In genomic region chr6:26420607-26421235, GRCh38 we compare ENCODE assay signal across 8 cellular contexts. TPM values are rescaled to one million over a fixed set of nuclear protein-coding genes. Genes with fewer than 3 reads are reported as not detected.
A peak's percentile ranks its signal among the peaks of the same experiment; 100 is the strongest.
DNase-seq lines count a peak whose midpoint lies in the region; ATAC-seq and TF ChIP-seq lines count a peak whose summit lies in the region.

No MANE protein-coding gene starts in this region.

- POLR2A ChIA-PET in PC-9 (lab: Charles Lee; ENCODE audit: unreplicated experiment), result interaction anchor here (0.6 to 0.7 kb wide), 3 partner anchors 90 to 427 kb away, joined by 3 to 31 read pairs (median 5); no protein-coding TSS in a partner anchor

- H3K4me2 ChIP-seq in H9 (ENCODE audit: insufficient read depth, insufficient read length, low read length) (peak overlapping the region; percentile 68), PC-9 (peak overlapping the region; percentile 73)

- H3K23ac ChIP-seq in H9 (ENCODE audit: insufficient read length, low read depth, low read length), result no peak overlapping the region

- H3K36me3 ChIP-seq in PC-9 (ENCODE audit: low read depth), result no peaks in the 10 kb centered on the region
- no peaks in the 10 kb centered on the region for H3K36me3 ChIP-seq in lower lobe of right lung
- no peaks in the 10 kb centered on the region for H3K36me3 ChIP-seq in thymus (ENCODE audit: control insufficient read depth, insufficient read depth)

- peak overlapping the region; percentile 97 for H2AFZ ChIP-seq in H9 (ENCODE audit: low read length)
- peak overlapping the region; percentile 87 for H2AFZ ChIP-seq in PC-9

- no peak overlapping the region for H2BK5ac ChIP-seq in H9 (ENCODE audit: insufficient read length, low read length)

- no peak overlapping the region for H3K56ac ChIP-seq in H9 (ENCODE audit: insufficient read length, low read depth, low read length)

- peaks cover 6% of the 10 kb centered on the region; the same call in 1 of the 2 replicates for H3F3A ChIP-seq in PC-9 (ENCODE audit: insufficient read depth, low read depth)

- ATAC-seq in lower lobe of right lung (peak; percentile 44 to 47), GM21367 (IDR thresholded peaks at IDR 0.05; ENCODE audit: unreplicated experiment) (no peak)

- no peak overlapping the region for H3K4ac ChIP-seq in H9 (ENCODE audit: low read depth, low read length)

- no peaks in the 10 kb centered on the region for H3K79me1 ChIP-seq in H9 (ENCODE audit: insufficient read depth, low read depth, low read length, poor library complexity, severe bottlenecking)

- H3K27me3 Mint-ChIP-seq in H9 (ENCODE audit: low read depth), result peaks cover 10% of the 10 kb centered on the region

- peaks cover 2 to 20% (median 12%) of the 10 kb centered on the region in 3 experiments for H3K36me3 Mint-ChIP-seq in H9 (ENCODE audit: insufficient read depth in 1 of 3, low read depth in 3 of 3)

- H4K5ac ChIP-seq in H9 (ENCODE audit: insufficient read length, low read depth, low read length), result no peak overlapping the region

- H3K4me1 ChIP-seq in H9 (ENCODE audit: insufficient read depth, low read length) (no peaks in the 10 kb centered on the region), PC-9 (replicated peaks; ENCODE audit: insufficient read depth) (peaks cover 6% of the 10 kb centered on the region; the same call in 1 of the 2 replicates), lower lobe of right lung (peaks cover 34% of the 10 kb centered on the region), thymus (ENCODE audit: control insufficient read depth, insufficient read depth, low read length) (peaks cover 4% of the 10 kb centered on the region)

- H3K79me2 ChIP-seq in H9 (ENCODE audit: insufficient read depth, low read length) (no peaks in the 10 kb centered on the region), PC-9 (ENCODE audit: low read depth) (no peaks in the 10 kb centered on the region)

- peak; percentile 67 for TF ChIP-seq CTCF in H9 (conservative IDR thresholded peaks at IDR 0.05)
- TF ChIP-seq CTCF in PC-9 (conservative IDR thresholded peaks at IDR 0.05), result peak; percentile 41; the same call in 1 of the 2 replicates
- peak; percentile 33 for TF ChIP-seq CTCF in lower lobe of right lung (IDR thresholded peaks at IDR 0.05)

- CTCF ChIA-PET in PC-9 (lab: Charles Lee), result no interaction called here

- H3T11ph ChIP-seq in H9 (ENCODE audit: low read length), result peak overlapping the region; percentile 86

- H2BK15ac ChIP-seq in H9 (ENCODE audit: low read depth, low read length), result no peak overlapping the region

- no peaks in the 10 kb centered on the region for H4K20me1 ChIP-seq in H9 (ENCODE audit: control insufficient read depth, insufficient read depth, insufficient read length)
- no peaks in the 10 kb centered on the region for H4K20me1 ChIP-seq in PC-9 (ENCODE audit: insufficient read depth)

- no peak overlapping the region for H2BK20ac ChIP-seq in H9 (ENCODE audit: low read depth, low read length, poor library complexity, severe bottlenecking)

- H3K9me3 ChIP-seq in H9 (ENCODE audit: control insufficient read depth, low read depth, low read length), result no peaks in the 10 kb centered on the region
- peaks cover 5% of the 10 kb centered on the region; the same call in 1 of the 2 replicates for H3K9me3 ChIP-seq in PC-9 (ENCODE audit: insufficient read depth, low read depth)
- no peaks in the 10 kb centered on the region for H3K9me3 ChIP-seq in lower lobe of right lung
- H3K9me3 ChIP-seq in thymus (ENCODE audit: control insufficient read depth), result no peaks in the 10 kb centered on the region

- H3K18ac ChIP-seq in H9 (ENCODE audit: insufficient read length, low read depth, low read length), result no peak overlapping the region

- H3K9me3 Mint-ChIP-seq in H9, result peaks cover 15 to 23% of the 10 kb centered on the region in 2 experiments

- H3K27me3 ChIP-seq in H9 (ENCODE audit: insufficient read depth, low read length) (no peaks in the 10 kb centered on the region), PC-9 (ENCODE audit: insufficient read depth, low read depth) (no peaks in the 10 kb centered on the region), lower lobe of right lung (ENCODE audit: low read depth) (no peaks in the 10 kb centered on the region), thymus (ENCODE audit: control insufficient read depth, insufficient read depth) (no peaks in the 10 kb centered on the region)

- no peak overlapping the region for H4K8ac ChIP-seq in H9 (replicated peaks; ENCODE audit: insufficient read length, low read depth, low read length)

- H2BK120ac ChIP-seq in H9 (ENCODE audit: low read depth, low read length, poor library complexity, severe bottlenecking), result peak overlapping the region; percentile 85

- H3K14ac ChIP-seq in H9 (ENCODE audit: insufficient read depth, low read length), result no peak overlapping the region

- no peaks in the 10 kb centered on the region for H3K9me2 ChIP-seq in PC-9 (ENCODE audit: insufficient read depth)

- no peak overlapping the region for H2BK12ac ChIP-seq in H9 (ENCODE audit: insufficient read length, low read depth, low read length)

- no TSS peak for BruUV-seq in PC-9 (replicated peaks; lab: Mats Ljungman, UMichigan)

- no peak overlapping the region for H2AK5ac ChIP-seq in H9 (ENCODE audit: insufficient read length, low read length)

- H4K91ac ChIP-seq in H9 (ENCODE audit: insufficient read length, low read depth, low read length), result no peak overlapping the region

- intact Hi-C loops in PC-9 (cut with micrococcal nuclease; ENCODE audit: unreplicated experiment), result loop anchor here (1.0 to 10.0 kb wide), 2 partner anchors 76 to 101 kb away; no protein-coding TSS in a partner anchor
- intact Hi-C loops in lower lobe of right lung (cut with DNase I), result no loop called here

- peaks cover 7% of the 10 kb centered on the region for H3K23me2 ChIP-seq in H9 (ENCODE audit: insufficient read length, low read depth, low read length, poor library complexity, severe bottlenecking)

- no peak overlapping the region for H3K27ac Mint-ChIP-seq in H9

- peaks cover 3 to 7% of the 10 kb centered on the region in 2 experiments for H3K4me1 Mint-ChIP-seq in H9

- no peak overlapping the region for H3K27ac ChIP-seq in H9 (ENCODE audit: insufficient read length, low read depth, low read length)
- peak overlapping the region; percentile 53 for H3K27ac ChIP-seq in PC-9
- peak overlapping the region; percentile 89 for H3K27ac ChIP-seq in lower lobe of right lung
- peak overlapping the region; percentile 62 for H3K27ac ChIP-seq in thymus (ENCODE audit: low read depth)

- no CpG with 5 or more reads among the region's 6 CpGs for WGBS in H9 (ENCODE audit: extremely low coverage, insufficient read length, low lambda C conversion rate)
- 60% methylated on average over 6 of the region's 6 CpGs for WGBS in thymus

- peak overlapping the region; percentile 61 for H3K9ac ChIP-seq in H9 (ENCODE audit: extremely low read depth, insufficient read length, low read length)

- H3K4me3 ChIP-seq in PC-9 (peak overlapping the region; percentile 67; the same call in 1 of the 2 replicates), lower lobe of right lung (peak overlapping the region; percentile 91), thymus (ENCODE audit: low read length) (peak overlapping the region; percentile 69)

- H3K4me3 Mint-ChIP-seq in H9, result no peak overlapping the region

- DNase-seq in Daoy (ENCODE audit: low read depth) (peak; percentile 49), H9 (peak; percentile 46), PC-9 (peak in 1 of 2 experiments; percentile 20), dermis microvascular lymphatic vessel endothelial cell (ENCODE audit: low read depth in 2 of 2) (peak; percentile 12 to 62), lower lobe of right lung (no peak), NCI-H187 treated with DMSO at 0.1 percent for 48 hours (lab: John Stamatoyannopoulos, UW) (no peak)

RNA-seq across cellular contexts. Expression of gene BTN3A1, which starts 18.6 kb away (rescaled TPM):
- total RNA-seq in Daoy (2014; rRNA removed; shearing (Covaris generic)), result 10.3 and 16.1 TPM in 2 replicates
- total RNA-seq in H9 (2021) (2.5 and 3.1 TPM in 2 replicates), PC-9 (2021) (28.3 and 30.4 TPM in 2 replicates), dermis microvascular lymphatic vessel endothelial cell (8.1 and 12.6 TPM in 2 replicates), lower lobe of right lung (53.2 TPM)
- polyA plus RNA-seq in thymus, result 32.7 TPM

RNA-seq across cellular contexts. Expression of gene BTN3A3, which starts 19.6 kb away (rescaled TPM):
- 2.4 and 6.9 TPM in 2 replicates for total RNA-seq in Daoy (2014; rRNA removed; shearing (Covaris generic))
- total RNA-seq in H9 (2021), result 1.9 and 2.0 TPM in 2 replicates
- total RNA-seq in PC-9 (2021), result 26.2 and 29.8 TPM in 2 replicates
- 8.9 and 12.1 TPM in 2 replicates for total RNA-seq in dermis microvascular lymphatic vessel endothelial cell
- 60.2 TPM for total RNA-seq in lower lobe of right lung
- polyA plus RNA-seq in thymus, result 19.3 TPM

RNA-seq across cellular contexts. Expression of gene BTN2A1, which starts 37.0 kb away (rescaled TPM):
- 11.1 and 14.0 TPM in 2 replicates for total RNA-seq in Daoy (2014; rRNA removed; shearing (Covaris generic))
- 17.6 and 18.4 TPM in 2 replicates for total RNA-seq in H9 (2021)
- total RNA-seq in PC-9 (2021), result 19.5 and 23.4 TPM in 2 replicates
- total RNA-seq in dermis microvascular lymphatic vessel endothelial cell, result 6.0 and 7.0 TPM in 2 replicates
- 27.0 TPM for total RNA-seq in lower lobe of right lung
- polyA plus RNA-seq in thymus, result 26.9 TPM

RNA-seq across cellular contexts. Expression of gene BTN2A2, which starts 37.8 kb away (rescaled TPM):
- 8.4 and 14.3 TPM in 2 replicates for total RNA-seq in Daoy (2014; rRNA removed; shearing (Covaris generic))
- 14.4 and 17.4 TPM in 2 replicates for total RNA-seq in H9 (2021)
- total RNA-seq in PC-9 (2021), result 20.7 and 23.4 TPM in 2 replicates
- total RNA-seq in dermis microvascular lymphatic vessel endothelial cell, result 9.2 and 10.9 TPM in 2 replicates
- total RNA-seq in lower lobe of right lung, result 33.6 TPM
- polyA plus RNA-seq in thymus, result 18.7 TPM

RNA-seq across cellular contexts. Expression of gene BTN3A2, which starts 55.7 kb away (rescaled TPM):
- total RNA-seq in Daoy (2014; rRNA removed; shearing (Covaris generic)), result 18.3 and 26.2 TPM in 2 replicates
- total RNA-seq in H9 (2021) (3.3 and 4.0 TPM in 2 replicates), PC-9 (2021) (28.7 and 32.9 TPM in 2 replicates), dermis microvascular lymphatic vessel endothelial cell (15.8 and 17.8 TPM in 2 replicates), lower lobe of right lung (79.2 TPM)
- 43.1 TPM for polyA plus RNA-seq in thymus

Comparison
In these comparisons a context has a peak if more than half of its experiments do, and no peak if none do; other contexts are left out.
1. DNase-seq: peak in Daoy (single experiment), H9 (single experiment) and dermis microvascular lymphatic vessel endothelial cell (2 of 2); none in lower lobe of right lung (single experiment) and NCI-H187 treated with DMSO at 0.1 percent for 48 hours (single experiment).
2. Peak in every context shown above with its lines, with median percentiles within 50 percentile points of each other: CTCF ChIP-seq and H3K4me3 ChIP-seq.